1 cellular context compared by ENCODE assay signal in the genomic region with DNA sequence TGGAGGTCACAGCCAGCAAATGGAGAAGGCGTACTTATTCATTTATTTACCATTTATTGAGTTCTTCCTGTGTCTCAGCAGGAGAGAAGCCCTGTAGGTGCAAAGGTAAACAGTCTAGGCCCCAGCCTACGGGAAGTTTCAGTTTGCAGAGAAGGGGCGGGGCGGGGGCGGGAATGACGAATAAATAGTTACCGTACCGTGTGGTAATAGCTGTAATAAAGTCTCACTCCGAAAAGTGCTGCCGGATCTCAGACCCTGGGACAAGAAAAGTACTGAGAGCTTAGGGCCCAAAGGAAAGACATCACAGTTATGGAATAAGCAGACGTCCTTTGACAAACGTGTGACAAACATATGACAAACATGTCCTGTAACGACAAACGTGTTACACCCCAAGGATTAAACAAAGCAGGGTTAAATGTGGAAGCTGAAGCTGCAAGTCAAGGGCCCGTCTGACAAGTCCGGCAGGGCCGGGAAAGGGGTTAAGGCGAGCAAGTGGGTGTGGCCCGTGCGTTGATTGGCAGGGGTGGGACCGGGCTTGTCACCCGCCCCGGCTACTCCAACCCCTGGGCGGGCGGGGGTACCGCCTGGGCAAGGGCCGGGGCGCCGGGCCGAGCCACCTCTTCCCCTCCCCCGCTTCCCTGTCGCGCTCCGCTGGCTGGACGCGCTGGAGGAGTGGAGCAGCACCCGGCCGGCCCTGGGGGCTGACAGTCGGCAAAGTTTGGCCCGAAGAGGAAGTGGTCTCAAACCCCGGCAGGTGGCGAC.
TF ChIP-seq lines count a peak whose summit lies in the region.

A gene with protein sequence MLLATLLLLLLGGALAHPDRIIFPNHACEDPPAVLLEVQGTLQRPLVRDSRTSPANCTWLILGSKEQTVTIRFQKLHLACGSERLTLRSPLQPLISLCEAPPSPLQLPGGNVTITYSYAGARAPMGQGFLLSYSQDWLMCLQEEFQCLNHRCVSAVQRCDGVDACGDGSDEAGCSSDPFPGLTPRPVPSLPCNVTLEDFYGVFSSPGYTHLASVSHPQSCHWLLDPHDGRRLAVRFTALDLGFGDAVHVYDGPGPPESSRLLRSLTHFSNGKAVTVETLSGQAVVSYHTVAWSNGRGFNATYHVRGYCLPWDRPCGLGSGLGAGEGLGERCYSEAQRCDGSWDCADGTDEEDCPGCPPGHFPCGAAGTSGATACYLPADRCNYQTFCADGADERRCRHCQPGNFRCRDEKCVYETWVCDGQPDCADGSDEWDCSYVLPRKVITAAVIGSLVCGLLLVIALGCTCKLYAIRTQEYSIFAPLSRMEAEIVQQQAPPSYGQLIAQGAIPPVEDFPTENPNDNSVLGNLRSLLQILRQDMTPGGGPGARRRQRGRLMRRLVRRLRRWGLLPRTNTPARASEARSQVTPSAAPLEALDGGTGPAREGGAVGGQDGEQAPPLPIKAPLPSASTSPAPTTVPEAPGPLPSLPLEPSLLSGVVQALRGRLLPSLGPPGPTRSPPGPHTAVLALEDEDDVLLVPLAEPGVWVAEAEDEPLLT (plus strand): TSS at position 541 of the 762 bp plus-strand sequence. CDS start 564 bp downstream, outside the sequence.

TF ChIP-seq in GM12878, 131 proteins besides CTCF, POLR2A, EP300 and RAD21 (continued from another document):
- TF ChIP-seq SMAD1 (IDR thresholded peaks at IDR 0.05; ENCODE audit: low read depth, partially characterized antibody), result peak; percentile 58
- TF ChIP-seq ZSCAN29 (IDR thresholded peaks at IDR 0.05), result no peak
- peak; percentile 60; the same call in 1 of the 2 replicates for TF ChIP-seq FOXK2 (IDR thresholded peaks at IDR 0.05)
- TF ChIP-seq CHD2 (IDR thresholded peaks at IDR 0.05; ENCODE audit: borderline replicate concordance, low read depth, low read length), result peak; percentile 59
- TF ChIP-seq BCL11A (IDR thresholded peaks at IDR 0.05; ENCODE audit: low read depth, low read length), result no peak
- peak; percentile 24; the same call in 1 of the 2 replicates for TF ChIP-seq EED (IDR thresholded peaks at IDR 0.05; ENCODE audit: low read depth)
- peak; percentile 72 for TF ChIP-seq SMARCA5 (IDR thresholded peaks at IDR 0.05)
- TF ChIP-seq IKZF1 (conservative IDR thresholded peaks at IDR 0.05), result peak; percentile 83
- TF ChIP-seq MTA2 (IDR thresholded peaks at IDR 0.05; ENCODE audit: low read depth), result no peak
- TF ChIP-seq ATF7 (IDR thresholded peaks at IDR 0.05; ENCODE audit: low read depth), result peak; percentile 64; the same call in 1 of the 2 replicates
- peak; percentile 84 for TF ChIP-seq POLR2AphosphoS2 (IDR thresholded peaks at IDR 0.05; ENCODE audit: low read depth, low read length)
- TF ChIP-seq NR2F1 (conservative IDR thresholded peaks at IDR 0.05), result peak; percentile 83; the same call in 1 of the 2 replicates
- TF ChIP-seq SPI1 (IDR thresholded peaks at IDR 0.05; ENCODE audit: borderline replicate concordance, insufficient read depth, low read depth, low read length), result peak; percentile 90
- peak; percentile 69; the same call in 1 of the 2 replicates for TF ChIP-seq TCF3 (IDR thresholded peaks at IDR 0.05; ENCODE audit: borderline replicate concordance, insufficient read depth, low read depth, low read length)
- no peak for TF ChIP-seq SUPT20H (IDR thresholded peaks at IDR 0.05; ENCODE audit: borderline replicate concordance, control insufficient read depth, low read depth, low read length)
- no peak for TF ChIP-seq IRF4 (IDR thresholded peaks at IDR 0.05; ENCODE audit: low read depth, low read length)
- TF ChIP-seq CREB1 (IDR thresholded peaks at IDR 0.05; ENCODE audit: low read depth), result peak; percentile 64; the same call in 1 of the 2 replicates
- TF ChIP-seq MLLT1 (IDR thresholded peaks at IDR 0.05), result peak; percentile 65
- TF ChIP-seq ATF2 (IDR thresholded peaks at IDR 0.05; ENCODE audit: low read length), result peak; percentile 61; the same call in 1 of the 2 replicates
- peak; percentile 90 for TF ChIP-seq POLR2AphosphoS5 (IDR thresholded peaks at IDR 0.05; ENCODE audit: low read length)
- TF ChIP-seq EGR1 (IDR thresholded peaks at IDR 0.05; ENCODE audit: borderline replicate concordance in 1 of 2, low read depth in 2 of 2, low read length in 2 of 2), result peak in 1 of 2 experiments; percentile 60; a peak in 1 of 3 replicates
- peak; percentile 65; the same call in 1 of the 2 replicates for TF ChIP-seq BACH1 (IDR thresholded peaks at IDR 0.05; ENCODE audit: borderline replicate concordance)
